ENCODE assay signal across 8 cellular contexts in genomic region chr4:17511041-17511949, GRCh38. TPM values are rescaled to one million over a fixed set of nuclear protein-coding genes. Genes with fewer than 3 reads are reported as not detected.
DNase-seq lines count a peak whose midpoint lies in the region; ATAC-seq and TF ChIP-seq lines count a peak whose summit lies in the region.

No MANE protein-coding gene starts in this region.

- peak overlapping the region; percentile 88 to 100 (median 99) for H3K4me3 Mint-ChIP-seq in brain

- H3K27ac ChIP-seq in skeletal muscle tissue (ENCODE audit: low read depth, low read length), result peak overlapping the region; percentile 75

- ATAC-seq in HG03342 (IDR thresholded peaks at IDR 0.05; ENCODE audit: unreplicated experiment), result peak; percentile 60
- ATAC-seq in SK-N-SH treated with all-trans-retinoic acid at 6 μM for 48 hours, result peak; percentile 77

- H3K4me3 ChIP-seq in skeletal muscle tissue (ENCODE audit: low read length in 3 of 3), result peak overlapping the region; percentile 84 to 90 (median 86)

- H3K9me3 Mint-ChIP-seq in brain, result peaks cover 0 to 2% (median 0%) of the 10 kb centered on the region in 5 experiments

- peaks cover 27% of the 10 kb centered on the region for H3K36me3 Mint-ChIP-seq in brain

- H3K4me1 ChIP-seq in skeletal muscle tissue (ENCODE audit: control insufficient read depth in 3 of 3, insufficient read depth in 3 of 3, low read length in 3 of 3), result peaks cover 17 to 26% (median 17%) of the 10 kb centered on the region in 3 donors

- H3K9ac ChIP-seq in skeletal muscle tissue (ENCODE audit: low read depth in 1 of 3, low read length in 3 of 3), result peak overlapping the region; percentile 79 to 91 (median 81)

- no peak for TF ChIP-seq CTCF in brain (conservative IDR thresholded peaks at IDR 0.05)

- H3K9me3 ChIP-seq in skeletal muscle tissue (ENCODE audit: control insufficient read depth in 3 of 3, low read length in 3 of 3), result no peaks in the 10 kb centered on the region

- peaks cover 41% of the 10 kb centered on the region for H3K4me1 Mint-ChIP-seq in brain

- H3K36me3 ChIP-seq in skeletal muscle tissue (ENCODE audit: control insufficient read depth in 3 of 3, insufficient read depth in 3 of 3, low read length in 3 of 3), result peaks cover 7 to 11% (median 9%) of the 10 kb centered on the region in 3 donors

- H3K27ac Mint-ChIP-seq in brain, result peak overlapping the region; percentile 23 to 97 (median 93)

- DNase-seq in C1 segment of cervical spinal cord (lab: John Stamatoyannopoulos, UW) (peak in 11 of 14 donors; percentile 40 to 80 (median 65)), GM19238 (ENCODE audit: insufficient read length, low spot score) (peak; percentile 46), iPS-NIHi11 (ENCODE audit: low spot score) (peak; percentile 49), epidermal melanocyte (ENCODE audit: insufficient read length, low spot score) (no peak)

- peaks cover 9% of the 10 kb centered on the region for H3K27me3 Mint-ChIP-seq in brain

- peaks cover 0 to 2% (median 0%) of the 10 kb centered on the region in 3 donors for H3K27me3 ChIP-seq in skeletal muscle tissue (ENCODE audit: control insufficient read depth in 3 of 3, insufficient read depth in 3 of 3, low read length in 3 of 3)

TF ChIP-seq in SK-N-SH treated with all-trans-retinoic acid at 6 μM for 48 hours, 23 proteins besides CTCF, POLR2A, EP300 and RAD21:
- TF ChIP-seq ISL1 (CRISPR knock-in tag; IDR thresholded peaks at IDR 0.05), result no peak
- TF ChIP-seq, protein P1, sequence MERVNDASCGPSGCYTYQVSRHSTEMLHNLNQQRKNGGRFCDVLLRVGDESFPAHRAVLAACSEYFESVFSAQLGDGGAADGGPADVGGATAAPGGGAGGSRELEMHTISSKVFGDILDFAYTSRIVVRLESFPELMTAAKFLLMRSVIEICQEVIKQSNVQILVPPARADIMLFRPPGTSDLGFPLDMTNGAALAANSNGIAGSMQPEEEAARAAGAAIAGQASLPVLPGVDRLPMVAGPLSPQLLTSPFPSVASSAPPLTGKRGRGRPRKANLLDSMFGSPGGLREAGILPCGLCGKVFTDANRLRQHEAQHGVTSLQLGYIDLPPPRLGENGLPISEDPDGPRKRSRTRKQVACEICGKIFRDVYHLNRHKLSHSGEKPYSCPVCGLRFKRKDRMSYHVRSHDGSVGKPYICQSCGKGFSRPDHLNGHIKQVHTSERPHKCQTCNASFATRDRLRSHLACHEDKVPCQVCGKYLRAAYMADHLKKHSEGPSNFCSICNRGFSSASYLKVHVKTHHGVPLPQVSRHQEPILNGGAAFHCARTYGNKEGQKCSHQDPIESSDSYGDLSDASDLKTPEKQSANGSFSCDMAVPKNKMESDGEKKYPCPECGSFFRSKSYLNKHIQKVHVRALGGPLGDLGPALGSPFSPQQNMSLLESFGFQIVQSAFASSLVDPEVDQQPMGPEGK (CRISPR knock-in tag; IDR thresholded peaks at IDR 0.05; ENCODE audit: borderline replicate concordance), result peak; percentile 47; the same call in 1 of the 2 replicates
- TF ChIP-seq OSR1 (CRISPR knock-in tag; IDR thresholded peaks at IDR 0.05), result no peak
- TF ChIP-seq, protein P2, sequence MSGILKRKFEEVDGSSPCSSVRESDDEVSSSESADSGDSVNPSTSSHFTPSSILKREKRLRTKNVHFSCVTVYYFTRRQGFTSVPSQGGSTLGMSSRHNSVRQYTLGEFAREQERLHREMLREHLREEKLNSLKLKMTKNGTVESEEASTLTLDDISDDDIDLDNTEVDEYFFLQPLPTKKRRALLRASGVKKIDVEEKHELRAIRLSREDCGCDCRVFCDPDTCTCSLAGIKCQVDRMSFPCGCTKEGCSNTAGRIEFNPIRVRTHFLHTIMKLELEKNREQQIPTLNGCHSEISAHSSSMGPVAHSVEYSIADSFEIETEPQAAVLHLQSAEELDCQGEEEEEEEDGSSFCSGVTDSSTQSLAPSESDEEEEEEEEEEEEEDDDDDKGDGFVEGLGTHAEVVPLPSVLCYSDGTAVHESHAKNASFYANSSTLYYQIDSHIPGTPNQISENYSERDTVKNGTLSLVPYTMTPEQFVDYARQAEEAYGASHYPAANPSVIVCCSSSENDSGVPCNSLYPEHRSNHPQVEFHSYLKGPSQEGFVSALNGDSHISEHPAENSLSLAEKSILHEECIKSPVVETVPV (CRISPR knock-in tag; IDR thresholded peaks at IDR 0.05), result no peak
- TF ChIP-seq, protein P3, sequence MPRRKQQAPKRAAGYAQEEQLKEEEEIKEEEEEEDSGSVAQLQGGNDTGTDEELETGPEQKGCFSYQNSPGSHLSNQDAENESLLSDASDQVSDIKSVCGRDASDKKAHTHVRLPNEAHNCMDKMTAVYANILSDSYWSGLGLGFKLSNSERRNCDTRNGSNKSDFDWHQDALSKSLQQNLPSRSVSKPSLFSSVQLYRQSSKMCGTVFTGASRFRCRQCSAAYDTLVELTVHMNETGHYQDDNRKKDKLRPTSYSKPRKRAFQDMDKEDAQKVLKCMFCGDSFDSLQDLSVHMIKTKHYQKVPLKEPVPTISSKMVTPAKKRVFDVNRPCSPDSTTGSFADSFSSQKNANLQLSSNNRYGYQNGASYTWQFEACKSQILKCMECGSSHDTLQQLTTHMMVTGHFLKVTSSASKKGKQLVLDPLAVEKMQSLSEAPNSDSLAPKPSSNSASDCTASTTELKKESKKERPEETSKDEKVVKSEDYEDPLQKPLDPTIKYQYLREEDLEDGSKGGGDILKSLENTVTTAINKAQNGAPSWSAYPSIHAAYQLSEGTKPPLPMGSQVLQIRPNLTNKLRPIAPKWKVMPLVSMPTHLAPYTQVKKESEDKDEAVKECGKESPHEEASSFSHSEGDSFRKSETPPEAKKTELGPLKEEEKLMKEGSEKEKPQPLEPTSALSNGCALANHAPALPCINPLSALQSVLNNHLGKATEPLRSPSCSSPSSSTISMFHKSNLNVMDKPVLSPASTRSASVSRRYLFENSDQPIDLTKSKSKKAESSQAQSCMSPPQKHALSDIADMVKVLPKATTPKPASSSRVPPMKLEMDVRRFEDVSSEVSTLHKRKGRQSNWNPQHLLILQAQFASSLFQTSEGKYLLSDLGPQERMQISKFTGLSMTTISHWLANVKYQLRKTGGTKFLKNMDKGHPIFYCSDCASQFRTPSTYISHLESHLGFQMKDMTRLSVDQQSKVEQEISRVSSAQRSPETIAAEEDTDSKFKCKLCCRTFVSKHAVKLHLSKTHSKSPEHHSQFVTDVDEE (CRISPR knock-in tag; IDR thresholded peaks at IDR 0.05), result no peak
- TF ChIP-seq BACH2 (CRISPR knock-in tag; IDR thresholded peaks at IDR 0.05; ENCODE audit: borderline replicate concordance), result no peak

RNA-seq across cellular contexts. Expression of gene QDPR, which starts 0.6 kb away (rescaled TPM):
- polyA plus RNA-seq in brain (ENCODE audit: insufficient read depth, low read depth, low replicate concordance), result 284 TPM
- total RNA-seq in skeletal muscle tissue, result 54.8 TPM

RNA-seq across cellular contexts. Expression of gene CLRN2, which starts 3.7 kb away (rescaled TPM):
- not detected for polyA plus RNA-seq in brain (ENCODE audit: insufficient read depth, low read depth, low replicate concordance)
- not detected for total RNA-seq in skeletal muscle tissue
